ENCODE assay signal across 8 cellular contexts in the genomic region with DNA sequence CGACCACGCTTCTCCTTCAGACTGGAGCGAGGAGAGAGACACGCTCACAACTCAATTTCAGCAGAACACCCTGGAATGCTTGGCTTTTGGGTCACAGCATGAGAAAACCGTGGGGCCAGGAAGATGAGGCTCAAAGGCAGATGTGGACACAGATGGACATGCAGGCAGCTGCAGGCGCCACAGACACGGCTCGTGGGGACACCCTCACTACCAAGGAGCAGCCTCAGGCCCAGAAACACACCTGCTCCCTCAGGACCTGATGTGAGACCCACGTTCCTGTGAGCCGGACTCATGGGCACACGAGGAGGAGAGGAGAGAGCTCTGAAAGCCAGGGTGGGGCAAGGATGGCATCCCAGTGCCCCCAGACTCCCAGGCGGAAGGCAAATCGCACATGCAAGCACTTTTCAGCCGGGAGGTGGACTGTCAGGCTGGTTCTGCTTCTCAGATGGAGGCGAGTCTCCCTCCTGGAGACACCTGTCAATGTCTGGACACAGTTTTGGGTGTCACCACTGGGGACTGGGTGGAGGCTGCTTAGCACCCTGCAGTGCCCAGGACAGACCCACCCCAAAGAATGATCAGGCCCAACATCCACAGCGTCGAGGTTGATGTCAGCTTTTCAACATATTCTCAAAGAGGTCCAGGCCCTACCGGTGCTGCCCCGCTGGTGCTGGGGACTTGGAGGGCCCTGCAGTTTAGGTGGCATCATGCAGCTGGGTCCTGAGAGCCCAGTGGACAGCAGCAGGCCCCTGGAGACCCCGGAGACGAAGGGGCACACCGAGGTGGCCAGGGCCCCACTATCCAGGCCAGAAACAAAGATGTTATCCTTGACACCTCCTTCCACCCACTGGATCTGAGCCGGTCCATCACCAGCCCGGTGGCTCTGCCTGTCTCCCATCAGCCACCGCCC. TPM values are rescaled to one million over a fixed set of nuclear protein-coding genes. Genes with fewer than 3 reads are reported as not detected.
A peak's percentile ranks its signal among the peaks of the same experiment; 100 is the strongest.
DNase-seq lines count a peak whose midpoint lies in the region; ATAC-seq and TF ChIP-seq lines count a peak whose summit lies in the region.

No MANE protein-coding gene starts in this region.

- H3K27me3 ChIP-seq in BLaER1 treated with 17β-estradiol and CSF1 and Interleukin-3, amounts not matched to agents 10 nM and 100 nM = no peaks in the 10 kb centered on the region
- H3K27me3 ChIP-seq in OCI-LY3 (ENCODE audit: low read depth, low read length) = no peaks in the 10 kb centered on the region
- H3K27me3 ChIP-seq in ectodermal cell (ENCODE audit: control insufficient read depth, insufficient read depth, low read length, poor library complexity, severe bottlenecking) = no peaks in the 10 kb centered on the region
- no peaks in the 10 kb centered on the region for H3K27me3 ChIP-seq in neural cell (ENCODE audit: insufficient read depth, low read depth, low read length)

- no peaks in the 10 kb centered on the region for H3K9me2 ChIP-seq in neural cell (ENCODE audit: insufficient read depth, low read length)

- no peaks in the 10 kb centered on the region for H3F3A ChIP-seq in neural cell (ENCODE audit: insufficient read depth, low read length, poor library complexity, severe bottlenecking)

- H3K4me2 ChIP-seq in BLaER1 treated with 17β-estradiol and CSF1 and Interleukin-3, amounts not matched to agents 10 nM and 100 nM = peak overlapping the region; percentile 95 to 100 (median 99)
- H3K4me2 ChIP-seq in OCI-LY3 (ENCODE audit: low read length) = peak overlapping the region; percentile 79; the same call in 1 of the 2 replicates
- H3K4me2 ChIP-seq in neural cell (ENCODE audit: low read length) = peak overlapping the region; percentile 83

- peaks cover 55 to 69% (median 64%) of the 10 kb centered on the region in 10 experiments for H3K4me1 ChIP-seq in BLaER1 treated with 17β-estradiol and CSF1 and Interleukin-3, amounts not matched to agents 10 nM and 100 nM
- H3K4me1 ChIP-seq in OCI-LY3 (ENCODE audit: low read length) (peaks cover 23% of the 10 kb centered on the region), ectodermal cell (ENCODE audit: control insufficient read depth, insufficient read depth, low read length) (peaks cover 40% of the 10 kb centered on the region)

- in situ Hi-C loops in GM13977 (cut with MboI; ENCODE audit: low pct_unique_long_range_greater_than_20kb, low sequenced_read_pairs, unreplicated experiment) = no loop called here

- H3K79me2 ChIP-seq in OCI-LY3 (ENCODE audit: low read length) = peaks cover 47% of the 10 kb centered on the region
- peaks cover 27% of the 10 kb centered on the region for H3K79me2 ChIP-seq in neural cell (replicated peaks; ENCODE audit: insufficient read depth, low read length)

- DNase-seq in NCI-H82 (lab: John Stamatoyannopoulos, UW) (no peak), GM13977 (ENCODE audit: low spot score) (no peak), iPS-NIHi7 (ENCODE audit: extremely low spot score) (no peak)

- WGBS in ectodermal cell, 2 experiments = 89% methylated on average over 25 of the region's 25 CpGs

- peaks cover 0 to 19% (median 11%) of the 10 kb centered on the region in 11 experiments; a peak in 13 of 22 replicates for H3K36me3 ChIP-seq in BLaER1 treated with 17β-estradiol and CSF1 and Interleukin-3, amounts not matched to agents 10 nM and 100 nM
- H3K36me3 ChIP-seq in OCI-LY3 (replicated peaks; ENCODE audit: low read depth, low read length) (no peaks in the 10 kb centered on the region), ectodermal cell (ENCODE audit: control insufficient read depth, insufficient read depth, low read length) (no peaks in the 10 kb centered on the region), neural cell (ENCODE audit: insufficient read depth, low read length) (no peaks in the 10 kb centered on the region)

- H4K20me1 ChIP-seq in BLaER1 treated with 17β-estradiol and CSF1 and Interleukin-3, amounts not matched to agents 10 nM and 100 nM = peaks cover 38 to 55% (median 45%) of the 10 kb centered on the region in 11 experiments
- H4K20me1 ChIP-seq in OCI-LY3 (ENCODE audit: insufficient read depth, low read length) (peaks cover 32% of the 10 kb centered on the region), neural cell (ENCODE audit: insufficient read depth) (peaks cover 8% of the 10 kb centered on the region)

- H3K9ac ChIP-seq in BLaER1 treated with 17β-estradiol and CSF1 and Interleukin-3, amounts not matched to agents 10 nM and 100 nM = peak overlapping the region; percentile 86 to 96 (median 93)
- H3K9ac ChIP-seq in OCI-LY3 (ENCODE audit: low read length) (no peak overlapping the region), neural cell (ENCODE audit: low read length) (peak overlapping the region; percentile 88)

- H3K9me3 ChIP-seq in BLaER1 treated with 17β-estradiol and CSF1 and Interleukin-3, amounts not matched to agents 10 nM and 100 nM (replicated peaks in 1 of 11) = no peaks in the 10 kb centered on the region
- H3K9me3 ChIP-seq in OCI-LY3 (ENCODE audit: insufficient read depth, low read length) (no peaks in the 10 kb centered on the region), ectodermal cell (ENCODE audit: control insufficient read depth, low read length) (no peaks in the 10 kb centered on the region), neural cell (ENCODE audit: low read length) (no peaks in the 10 kb centered on the region)

- no peak for TF ChIP-seq EP300 in neural cell (conservative IDR thresholded peaks at IDR 0.05; ENCODE audit: poor library complexity, severe bottlenecking)

- peak overlapping the region; percentile 85 to 99 (median 97) for H3K4me3 ChIP-seq in BLaER1 treated with 17β-estradiol and CSF1 and Interleukin-3, amounts not matched to agents 10 nM and 100 nM
- H3K4me3 ChIP-seq in OCI-LY3 (ENCODE audit: low read length) (no peak overlapping the region), ectodermal cell (ENCODE audit: insufficient read depth, low read depth, low read length) (peak overlapping the region; percentile 87), neural cell (ENCODE audit: low read length) (peak overlapping the region; percentile 98)

- peak overlapping the region; percentile 66 to 89 (median 84); a peak in 20 of 22 replicates for H3K27ac ChIP-seq in BLaER1 treated with 17β-estradiol and CSF1 and Interleukin-3, amounts not matched to agents 10 nM and 100 nM
- H3K27ac ChIP-seq in OCI-LY3 (ENCODE audit: low read length) (no peak overlapping the region), ectodermal cell (ENCODE audit: insufficient read depth, low read depth, low read length, poor library complexity, severe bottlenecking) (no peak overlapping the region), neural cell (ENCODE audit: low read length) (no peak overlapping the region)

- TF ChIP-seq RAD21 in neural cell (conservative IDR thresholded peaks at IDR 0.05) = no peak

- no peak for ATAC-seq in HG02981 (IDR thresholded peaks at IDR 0.05; ENCODE audit: unreplicated experiment)

- TF ChIP-seq CTCF in OCI-LY3 (IDR thresholded peaks at IDR 0.05; ENCODE audit: low read depth, low read length) (no peak), neural cell (IDR thresholded peaks at IDR 0.05; ENCODE audit: poor library complexity, severe bottlenecking) (no peak), GM13977 (IDR thresholded peaks at IDR 0.05; ENCODE audit: extremely low read depth, insufficient read depth, missing control alignments) (no peak)

- H2AFZ ChIP-seq in OCI-LY3 (ENCODE audit: low read depth, low read length) (no peak overlapping the region), neural cell (ENCODE audit: low read depth, low read length) (no peak overlapping the region)

TF ChIP-seq in neural cell, 6 proteins besides CTCF, POLR2A, EP300 and RAD21 (continues in another document):
- TF ChIP-seq SMC3 (conservative IDR thresholded peaks at IDR 0.05; ENCODE audit: poor library complexity) (no peak), EZH2 (IDR thresholded peaks at IDR 0.05; ENCODE audit: borderline replicate concordance, insufficient read depth, low read length, poor library complexity, severe bottlenecking) (no peak)

RNA-seq across cellular contexts. Expression of gene ABHD17A, which starts 2.3 kb away (rescaled TPM):
- polyA plus RNA-seq in ectodermal cell (2013, experiment 1 of 4) = 48.7 TPM
- polyA plus RNA-seq in ectodermal cell (2013, experiment 2 of 4) = 44.6 TPM
- polyA plus RNA-seq in ectodermal cell (2013, experiment 3 of 4) = 47.8 TPM
- polyA plus RNA-seq in ectodermal cell (2013, experiment 4 of 4) = 46.8 TPM
- polyA plus RNA-seq in neural cell = 116 and 140 TPM in 2 replicates
- polyA minus RNA-seq in neural cell = 49.9 and 68.2 TPM in 2 replicates

RNA-seq across cellular contexts. Expression of gene KLF16, which starts 19.7 kb away (rescaled TPM):
- polyA plus RNA-seq in ectodermal cell (2013, experiment 1 of 4) = 12.7 TPM
- polyA plus RNA-seq in ectodermal cell (2013, experiment 2 of 4) = 14.9 TPM
- 17.7 TPM for polyA plus RNA-seq in ectodermal cell (2013, experiment 3 of 4)
- 15.5 TPM for polyA plus RNA-seq in ectodermal cell (2013, experiment 4 of 4)
- polyA plus RNA-seq in neural cell = 2.2 and 3.5 TPM in 2 replicates
- 1.3 and 5.6 TPM in 2 replicates for polyA minus RNA-seq in neural cell

RNA-seq across cellular contexts. Expression of gene ADAT3, which starts 22.2 kb away (rescaled TPM):
- 5.0 TPM for polyA plus RNA-seq in ectodermal cell (2013, experiment 1 of 4)
- polyA plus RNA-seq in ectodermal cell (2013, experiment 2 of 4) = 5.0 TPM
- polyA plus RNA-seq in ectodermal cell (2013, experiment 3 of 4) = 4.2 TPM
- 4.9 TPM for polyA plus RNA-seq in ectodermal cell (2013, experiment 4 of 4)
- polyA plus RNA-seq in neural cell = 1.6 TPM in 2 replicates
- 2.4 and 2.7 TPM in 2 replicates for polyA minus RNA-seq in neural cell

RNA-seq across cellular contexts. Expression of gene SCAMP4, which starts 22.2 kb away (rescaled TPM):
- polyA plus RNA-seq in ectodermal cell (2013, experiment 1 of 4) = 61.4 TPM
- polyA plus RNA-seq in ectodermal cell (2013, experiment 2 of 4) = 72.6 TPM
- polyA plus RNA-seq in ectodermal cell (2013, experiment 3 of 4) = 53.2 TPM
- polyA plus RNA-seq in ectodermal cell (2013, experiment 4 of 4) = 48.9 TPM
- 12.7 and 13.3 TPM in 2 replicates for polyA plus RNA-seq in neural cell
- polyA minus RNA-seq in neural cell = 15.4 and 23.6 TPM in 2 replicates

RNA-seq across cellular contexts. Expression of gene REXO1, which starts 34.8 kb away (rescaled TPM):
- polyA plus RNA-seq in ectodermal cell (2013, experiment 1 of 4) = 34.6 TPM
- 34.7 TPM for polyA plus RNA-seq in ectodermal cell (2013, experiment 2 of 4)
- 21.9 TPM for polyA plus RNA-seq in ectodermal cell (2013, experiment 3 of 4)
- 24.1 TPM for polyA plus RNA-seq in ectodermal cell (2013, experiment 4 of 4)
- 9.2 and 18.5 TPM in 2 replicates for polyA plus RNA-seq in neural cell
- 14.6 and 20.7 TPM in 2 replicates for polyA minus RNA-seq in neural cell

Comparison
In these comparisons a context has a peak if more than half of its experiments do, and no peak if none do; other contexts are left out.
1. H3K27ac ChIP-seq: peak in BLaER1 treated with 17β-estradiol and CSF1 and Interleukin-3, amounts not matched to agents 10 nM and 100 nM (11 of 11); none in OCI-LY3 (single experiment), ectodermal cell (single experiment) and neural cell (single experiment).
2. Peak in every context shown above with its lines, with median percentiles within 50 percentile points of each other: H3K4me2 ChIP-seq.